25 cellular contexts compared by ENCODE assay signal in the genomic region with DNA sequence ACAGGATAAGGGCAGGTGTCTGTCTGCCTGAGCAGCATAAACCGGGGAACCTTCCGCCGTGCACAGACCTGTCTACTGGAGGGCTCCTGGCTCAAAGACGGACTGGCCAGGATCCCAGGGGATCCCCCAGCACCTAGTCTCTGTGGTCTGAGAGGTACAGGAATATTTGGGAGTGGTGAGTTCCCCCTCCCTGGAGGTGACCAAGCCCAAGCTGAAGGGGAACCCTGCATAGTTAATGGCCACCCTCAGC.
DNase-seq lines count a peak whose midpoint lies in the region; TF ChIP-seq lines count a peak whose summit lies in the region.
"Had no signal": no experiment of that assay in that cellular context is flagged by ENCODE, and none has a peak within 500 bp of the region (broad histone marks: within the 10 kb centered on the region; RNA-seq: fewer than 3 reads in every experiment).

No MANE protein-coding gene starts in this region.

- H3K4ac ChIP-seq in trophoblast cell (ENCODE audit: low read depth, low read length) = peak overlapping the region; percentile 22

- no peaks in the 10 kb centered on the region for H4K20me1 ChIP-seq in OCI-LY3 (ENCODE audit: insufficient read depth, low read length)
- H4K20me1 ChIP-seq: BLaER1 treated with 17β-estradiol and CSF1 and Interleukin-3, amounts not matched to agents 10 nM and 100 nM had no signal

- peak overlapping the region; percentile 71 for H3K4me2 ChIP-seq in OCI-LY3 (ENCODE audit: low read length)
- no peak overlapping the region for H3K4me2 ChIP-seq in trophoblast cell (ENCODE audit: low read length)
- H3K4me2 ChIP-seq: A549; BLaER1 treated with 17β-estradiol and CSF1 and Interleukin-3, amounts not matched to agents 10 nM and 100 nM had no signal

- no peak overlapping the region for H3K23ac ChIP-seq in trophoblast cell (ENCODE audit: low read length)

- H3K4me1 ChIP-seq in OCI-LY3 (ENCODE audit: low read length) = peaks cover 28% of the 10 kb centered on the region
- peaks cover 39 to 41% of the 10 kb centered on the region in 2 experiments for H3K4me1 ChIP-seq in trophoblast cell (ENCODE audit: control insufficient read depth in 1 of 2, insufficient read depth in 2 of 2, low read length in 2 of 2)

- DNase-seq in activated CD8-positive, alpha-beta memory T cell treated with anti-CD3 and anti-CD28 coated beads for 24 hours = peak; percentile 55
- no peak for DNase-seq in activated CD8-positive, alpha-beta memory T cell treated with anti-CD3 and anti-CD28 coated beads, Interleukin-2, amount 50 U/mL, for 4 hours
- no peak for DNase-seq in trophoblast cell
- DNase-seq in chondrocyte (ENCODE audit: low spot score) = no peak
- no peak for DNase-seq in DMS114 treated with DMSO at 0.1 percent for 48 hours (lab: John Stamatoyannopoulos, UW; ENCODE audit: unreplicated experiment)
- DNase-seq in activated CD4-positive, alpha-beta T cell treated with anti-CD3 and anti-CD28 coated beads, Interleukin-2, amount 50 U/mL, for 48 hours = no peak
- DNase-seq: AML-193; Calu3; CD4-positive, alpha-beta memory T cell; CD4-positive, CD25-positive, alpha-beta regulatory T cell; CD8-positive, alpha-beta memory T cell; COR-L47; DMS153; DMS53; DMS79; DND-41; EL; GDM1 had no signal

- peak overlapping the region; percentile 72 for H4K91ac ChIP-seq in trophoblast cell (ENCODE audit: low read depth, low read length)

- H3K27ac ChIP-seq in OCI-LY3 (ENCODE audit: low read length) (no peak overlapping the region), trophoblast cell (ENCODE audit: low read depth, low read length) (peak overlapping the region; percentile 64)
- H3K27ac ChIP-seq: 22Rv1; A549; BLaER1 treated with 17β-estradiol and CSF1 and Interleukin-3, amounts not matched to agents 10 nM and 100 nM had no signal

- no peaks in the 10 kb centered on the region for H3K79me2 ChIP-seq in OCI-LY3 (ENCODE audit: low read length)
- no peaks in the 10 kb centered on the region for H3K79me2 ChIP-seq in trophoblast cell (ENCODE audit: control insufficient read depth, insufficient read depth, low read length, poor library complexity)

- H3K9me3 ChIP-seq in OCI-LY3 (ENCODE audit: insufficient read depth, low read length) (no peaks in the 10 kb centered on the region), trophoblast cell (ENCODE audit: insufficient read depth, low read depth, low read length) (no peaks in the 10 kb centered on the region)
- H3K9me3 ChIP-seq: A549; BLaER1 treated with 17β-estradiol and CSF1 and Interleukin-3, amounts not matched to agents 10 nM and 100 nM had no signal

- H3K4me3 ChIP-seq in OCI-LY3 (ENCODE audit: low read length) (peak overlapping the region; percentile 40), trophoblast cell (ENCODE audit: low read depth, low read length) (no peak overlapping the region)
- H3K4me3 ChIP-seq: A549; BLaER1 treated with 17β-estradiol and CSF1 and Interleukin-3, amounts not matched to agents 10 nM and 100 nM; GM12878 had no signal

- H3K27me3 Mint-ChIP-seq in chondrocyte (ENCODE audit: low read depth) = peaks cover 36% of the 10 kb centered on the region
- H3K27me3 Mint-ChIP-seq: B cell; CD4-positive, alpha-beta memory T cell; CD4-positive, CD25-positive, alpha-beta regulatory T cell had no signal

- H3K27ac Mint-ChIP-seq in chondrocyte (ENCODE audit: unreplicated experiment) = no peak overlapping the region
- H3K27ac Mint-ChIP-seq: B cell; CD4-positive, alpha-beta memory T cell; CD4-positive, CD25-positive, alpha-beta regulatory T cell; CD8-positive, alpha-beta memory T cell had no signal

- peaks cover 3% of the 10 kb centered on the region for H3K9me3 Mint-ChIP-seq in chondrocyte (ENCODE audit: low read depth)
- H3K9me3 Mint-ChIP-seq: CD4-positive, CD25-positive, alpha-beta regulatory T cell; CD8-positive, alpha-beta memory T cell had no signal

- peak overlapping the region; percentile 40 for H4K8ac ChIP-seq in trophoblast cell (ENCODE audit: low read depth, low read length)

- TF ChIP-seq CTCF in OCI-LY3 (IDR thresholded peaks at IDR 0.05; ENCODE audit: low read depth, low read length) (no peak), chondrocyte (IDR thresholded peaks at IDR 0.05) (no peak)

- H3K4me3 Mint-ChIP-seq in chondrocyte (ENCODE audit: unreplicated experiment) = no peak overlapping the region
- H3K4me3 Mint-ChIP-seq: B cell; CD14-positive monocyte; CD4-positive, alpha-beta memory T cell; CD4-positive, CD25-positive, alpha-beta regulatory T cell; CD8-positive, alpha-beta memory T cell had no signal

- peak overlapping the region; percentile 78 for H2BK5ac ChIP-seq in trophoblast cell (ENCODE audit: low read depth, low read length, poor library complexity)

- H3K27me3 ChIP-seq in OCI-LY3 (ENCODE audit: low read depth, low read length) = no peaks in the 10 kb centered on the region
- H3K27me3 ChIP-seq in trophoblast cell (ENCODE audit: insufficient read depth, low read length) = no peaks in the 10 kb centered on the region

- peak overlapping the region; percentile 52 for H3K18ac ChIP-seq in trophoblast cell (ENCODE audit: low read length)

- H3K4me1 Mint-ChIP-seq in chondrocyte (ENCODE audit: low read depth) = peaks cover 11% of the 10 kb centered on the region

- H3K9ac ChIP-seq in OCI-LY3 (ENCODE audit: low read length) = peak overlapping the region; percentile 37; the same call in 1 of the 2 replicates
- H3K9ac ChIP-seq in trophoblast cell (ENCODE audit: low read length) = no peak overlapping the region
- H3K9ac ChIP-seq: BLaER1 treated with 17β-estradiol and CSF1 and Interleukin-3, amounts not matched to agents 10 nM and 100 nM had no signal

- H3K36me3 ChIP-seq in OCI-LY3 (replicated peaks; ENCODE audit: low read depth, low read length) (no peaks in the 10 kb centered on the region), trophoblast cell (ENCODE audit: control insufficient read depth in 1 of 2, insufficient read depth in 2 of 2, low read length in 2 of 2) (no peaks in the 10 kb centered on the region)
- H3K36me3 ChIP-seq: BLaER1 treated with 17β-estradiol and CSF1 and Interleukin-3, amounts not matched to agents 10 nM and 100 nM had no signal

- peak overlapping the region; percentile 55 for H2AK5ac ChIP-seq in trophoblast cell (ENCODE audit: low read length)

- H2BK12ac ChIP-seq in trophoblast cell (ENCODE audit: low read length) = peak overlapping the region; percentile 62

- H3K79me1 ChIP-seq in trophoblast cell (ENCODE audit: low read length) = peaks cover 38% of the 10 kb centered on the region

- H2AFZ ChIP-seq in OCI-LY3 (ENCODE audit: low read depth, low read length) (no peak overlapping the region), trophoblast cell (ENCODE audit: insufficient read depth, low read length, poor library complexity) (peak overlapping the region; percentile 26)

- H3K36me3 Mint-ChIP-seq in chondrocyte (ENCODE audit: low read depth) = peaks cover 5% of the 10 kb centered on the region
- H3K36me3 Mint-ChIP-seq: CD14-positive monocyte; CD4-positive, alpha-beta memory T cell; CD4-positive, CD25-positive, alpha-beta regulatory T cell; CD8-positive, alpha-beta memory T cell had no signal

- peak overlapping the region; percentile 45 for H3K14ac ChIP-seq in trophoblast cell (ENCODE audit: low read length)

- H4K12ac ChIP-seq in trophoblast cell (ENCODE audit: low read depth, low read length) = no peak overlapping the region

- H2BK120ac ChIP-seq in trophoblast cell (ENCODE audit: insufficient read depth, low read length, poor library complexity) = peak overlapping the region; percentile 59

- no CpG with 5 or more reads among the region's 4 CpGs for WGBS in trophoblast cell (ENCODE audit: extremely low coverage, insufficient coverage, insufficient read length)
